Comparison of ENCODE assay signal across 12 cellular contexts in the genomic region with DNA sequence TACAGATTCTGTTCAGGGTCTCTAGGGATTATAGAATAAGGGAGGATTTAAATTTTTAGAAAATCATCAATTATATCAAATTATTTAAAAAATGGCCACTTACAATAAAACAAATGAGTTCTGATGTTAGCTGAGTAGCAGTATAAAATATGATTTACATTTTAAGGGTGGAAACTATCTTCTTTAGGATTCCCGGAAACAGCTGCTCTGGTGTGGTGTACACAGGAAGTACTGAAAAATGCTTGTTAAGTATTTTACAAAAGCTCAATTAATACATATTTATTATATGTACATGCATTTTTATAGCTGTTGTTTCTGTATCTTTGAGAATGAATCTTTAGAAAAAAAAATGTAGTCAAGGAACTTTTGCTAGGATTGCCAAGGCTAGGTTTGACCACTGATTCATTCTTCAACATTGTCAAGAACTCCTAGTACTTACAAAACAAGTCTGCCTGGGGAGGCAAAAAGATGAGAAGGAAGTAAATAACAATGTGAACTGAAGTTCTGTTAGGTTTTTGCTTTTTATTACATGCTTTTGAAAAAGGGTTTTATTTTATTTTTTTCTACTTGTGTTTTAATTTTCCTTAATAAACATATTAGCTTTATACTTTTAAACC. TPM values are rescaled to one million over a fixed set of nuclear protein-coding genes. Genes with fewer than 3 reads are reported as not detected.
DNase-seq lines count a peak whose midpoint lies in the region; TF ChIP-seq lines count a peak whose summit lies in the region.
"Had no signal": no experiment of that assay in that cellular context is flagged by ENCODE, and none has a peak within 500 bp of the region (broad histone marks: within the 10 kb centered on the region; RNA-seq: fewer than 3 reads in every experiment).

No MANE protein-coding gene starts in this region.

- H3K27me3 ChIP-seq in PC-9 (ENCODE audit: insufficient read depth, low read depth), result no peaks in the 10 kb centered on the region

- BruUV-seq in PC-9 (replicated peaks; lab: Mats Ljungman, UMichigan), result no TSS peak

- no peak for TF ChIP-seq CTCF in PC-9 (conservative IDR thresholded peaks at IDR 0.05)

- CTCF ChIA-PET in PC-9 (lab: Charles Lee), result interaction anchor here (0.5 to 1.2 kb wide), 3 partner anchors 28 to 269 kb away, joined by 3 to 5 read pairs (median 4); no protein-coding TSS in a partner anchor

- no peak overlapping the region for H2AFZ ChIP-seq in PC-9

- no peaks in the 10 kb centered on the region; the same call in 1 of the 2 replicates for H3K9me3 ChIP-seq in PC-9 (ENCODE audit: insufficient read depth, low read depth)

- H3K4me1 Mint-ChIP-seq in dendritic cell treated with granulocyte-macrophage colony-stimulating factor and Interleukin-4, amounts not matched to agents 40 ng/mL and 50 ng/mL, for 4 days (ENCODE audit: low read depth), result peaks cover 52% of the 10 kb centered on the region

- H3K27me3 Mint-ChIP-seq in dendritic cell treated with granulocyte-macrophage colony-stimulating factor and Interleukin-4, amounts not matched to agents 40 ng/mL and 50 ng/mL, for 4 days, result no peaks in the 10 kb centered on the region

- no peaks in the 10 kb centered on the region for H3K79me2 ChIP-seq in PC-9 (ENCODE audit: low read depth)

- DNase-seq in EH (ENCODE audit: low read depth), result peak; percentile 73
- peak in 1 of 2 experiments; percentile 85 for DNase-seq in PC-9
- peak; percentile 60 for DNase-seq in non-pigmented ciliary epithelial cell (ENCODE audit: low read depth)
- DNase-seq in mesenteric fat pad (ENCODE audit: low spot score), result no peak
- DNase-seq in NCI-H345 treated with DMSO at 0.1 percent for 48 hours (lab: John Stamatoyannopoulos, UW; ENCODE audit: unreplicated experiment), result no peak
- DNase-seq in iPS-NIHi11 (ENCODE audit: low spot score), result no peak
- DNase-seq: activated T-cell treated with anti-CD3 and anti-CD28 coated beads for 4 hours; effector CD4-positive, alpha-beta T cell; left cardiac atrium; NCI-H2171; SIG-M5 had no signal

- no peaks in the 10 kb centered on the region for H4K20me1 ChIP-seq in PC-9 (ENCODE audit: insufficient read depth)

- intact Hi-C loops in PC-9 (cut with micrococcal nuclease; ENCODE audit: unreplicated experiment), result no loop called here
- intact Hi-C loops in dendritic cell treated with granulocyte-macrophage colony-stimulating factor and Interleukin-4, amounts not matched to agents 40 ng/mL and 50 ng/mL, for 4 days (cut with micrococcal nuclease), result no loop called here

- peak overlapping the region; percentile 72 for H3K27ac Mint-ChIP-seq in dendritic cell treated with granulocyte-macrophage colony-stimulating factor and Interleukin-4, amounts not matched to agents 40 ng/mL and 50 ng/mL, for 4 days

- POLR2A ChIA-PET in PC-9 (lab: Charles Lee; ENCODE audit: unreplicated experiment), result interaction anchor here (0.6 to 0.7 kb wide), 4 partner anchors 21 to 885 kb away, joined by 3 to 18 read pairs (median 7); no protein-coding TSS in a partner anchor

- H3K36me3 Mint-ChIP-seq in dendritic cell treated with granulocyte-macrophage colony-stimulating factor and Interleukin-4, amounts not matched to agents 40 ng/mL and 50 ng/mL, for 4 days (ENCODE audit: low read depth), result peaks cover 13% of the 10 kb centered on the region

- H3K4me2 ChIP-seq in PC-9, result peak overlapping the region; percentile 23; the same call in 1 of the 2 replicates

- peak overlapping the region; percentile 42 for H3K27ac ChIP-seq in PC-9

- no peaks in the 10 kb centered on the region for H3K36me3 ChIP-seq in PC-9 (ENCODE audit: low read depth)

- peaks cover 32% of the 10 kb centered on the region for H3K9me3 Mint-ChIP-seq in dendritic cell treated with granulocyte-macrophage colony-stimulating factor and Interleukin-4, amounts not matched to agents 40 ng/mL and 50 ng/mL, for 4 days

- H3K9me2 ChIP-seq in PC-9 (ENCODE audit: insufficient read depth), result no peaks in the 10 kb centered on the region

- H3K4me3 Mint-ChIP-seq in dendritic cell treated with granulocyte-macrophage colony-stimulating factor and Interleukin-4, amounts not matched to agents 40 ng/mL and 50 ng/mL, for 4 days, result no peak overlapping the region

- no peak overlapping the region for H3K4me3 ChIP-seq in PC-9

- peaks cover 29% of the 10 kb centered on the region for H3K4me1 ChIP-seq in PC-9 (replicated peaks; ENCODE audit: insufficient read depth)

- peaks cover 8% of the 10 kb centered on the region; the same call in 1 of the 2 replicates for H3F3A ChIP-seq in PC-9 (ENCODE audit: insufficient read depth, low read depth)

RNA-seq across cellular contexts. Expression of gene ARF6, which starts 48.0 kb away (rescaled TPM):
- 46.8 and 65.3 TPM in 2 replicates for total RNA-seq in PC-9 (2021)
- total RNA-seq in mesenteric fat pad, result 61.5 TPM

Comparison
In these comparisons a context has a peak if more than half of its experiments do, and no peak if none do; other contexts are left out.
1. DNase-seq: peak in EH (single experiment) and non-pigmented ciliary epithelial cell (single experiment); none in mesenteric fat pad (single experiment), NCI-H345 treated with DMSO at 0.1 percent for 48 hours (single experiment) and iPS-NIHi11 (single experiment).